Comparison of ENCODE assay signal across 22 cellular contexts in genomic region chr21:45086342-45086958, GRCh38. TPM values are rescaled to one million over a fixed set of nuclear protein-coding genes. Genes with fewer than 3 reads are reported as not detected.
DNase-seq lines count a peak whose midpoint lies in the region; ATAC-seq and FAIRE-seq lines count a peak whose summit lies in the region.
"Had no signal": no experiment of that assay in that cellular context is flagged by ENCODE, and none has a peak within 500 bp of the region (broad histone marks: within the 10 kb centered on the region; RNA-seq: fewer than 3 reads in every experiment).

No MANE protein-coding gene starts in this region.

- CTCF ChIA-PET in activated CD4-positive, alpha-beta memory T cell treated with anti-CD3 and anti-CD28 coated beads for 36 hours (lab: Charles Lee) = interaction anchor here (1.1 to 1.6 kb wide), 3 partner anchors 10 to 52 kb away, joined by 3 to 7 read pairs (median 5); no protein-coding TSS in a partner anchor

- FAIRE-seq in RCC 7860 (lab: Jason Lieb, UNC) = no peak
- FAIRE-seq: A204.1, TTC549 had no signal

- DNase-seq in T-helper 1 cell = no peak
- DNase-seq in CD4-positive, CD25-positive, alpha-beta regulatory T cell = no peak
- no peak for DNase-seq in activated CD4-positive, alpha-beta memory T cell treated with anti-CD3 and anti-CD28 coated beads for 36 hours
- DNase-seq in immature natural killer cell = no peak
- DNase-seq in RCC 7860 (ENCODE audit: low spot score) = no peak
- DNase-seq in NK-92 treated with Interleukin-12 subunit alpha and Interleukin-12 subunit beta, amount 100 ng/mL, for 24 hours (lab: John Stamatoyannopoulos, UW) = no peak
- no peak for DNase-seq in kidney glomerular epithelial cell (lab: John Stamatoyannopoulos, UW)
- DNase-seq: activated naive CD4-positive, alpha-beta T cell treated with Interleukin-2 at 50 U/mL for 16 hours; body of pancreas; colonic mucosa; foreskin melanocyte; left cardiac atrium; NCI-H146; NCI-H748 treated with DMSO at 0.1 percent for 48 hours; thyroid gland had no signal

- no peak for ATAC-seq in CD4-positive, CD25-positive, alpha-beta regulatory T cell (ENCODE audit: low read depth in 2 of 2)
- ATAC-seq: body of pancreas, left cardiac atrium had no signal

- H3K27me3 ChIP-seq in CD4-positive, CD25-positive, alpha-beta regulatory T cell (ENCODE audit: control insufficient read depth, insufficient read depth, low read length) = no peaks in the 10 kb centered on the region
- H3K27me3 ChIP-seq: body of pancreas, colonic mucosa, SJSA1, thyroid gland had no signal

- POLR2A ChIA-PET in activated CD4-positive, alpha-beta memory T cell treated with anti-CD3 and anti-CD28 coated beads for 36 hours (lab: Charles Lee) = interaction anchor here (0.9 kb wide), 1 partner anchor 146 kb away, joined by 3 read pairs; the partner anchor contains the start of gene SLX9

- no peaks in the 10 kb centered on the region for H3K27me3 Mint-ChIP-seq in T-helper 1 cell treated with Interleukin-12 subunit alpha and Interleukin-12 subunit beta and Interleukin-4 antibody, amounts not matched to agents 30 μg/mL and 1 μg/mL, for 36 hours (ENCODE audit: low read depth)
- H3K27me3 Mint-ChIP-seq in CD4-positive, CD25-positive, alpha-beta regulatory T cell = no peaks in the 10 kb centered on the region
- H3K27me3 Mint-ChIP-seq in activated CD4-positive, alpha-beta memory T cell treated with anti-CD3 and anti-CD28 coated beads for 36 hours = no peaks in the 10 kb centered on the region
- peaks cover 0 to 5% (median 4%) of the 10 kb centered on the region in 3 donors for H3K27me3 Mint-ChIP-seq in immature natural killer cell (ENCODE audit: low read depth in 3 of 3)

- peaks cover 63% of the 10 kb centered on the region for H3K4me1 Mint-ChIP-seq in T-helper 1 cell treated with Interleukin-12 subunit alpha and Interleukin-12 subunit beta and Interleukin-4 antibody, amounts not matched to agents 30 μg/mL and 1 μg/mL, for 36 hours (ENCODE audit: low read depth)
- peaks cover 40 to 90% (median 77%) of the 10 kb centered on the region in 4 donors for H3K4me1 Mint-ChIP-seq in CD4-positive, CD25-positive, alpha-beta regulatory T cell
- peaks cover 90% of the 10 kb centered on the region for H3K4me1 Mint-ChIP-seq in activated CD4-positive, alpha-beta memory T cell treated with anti-CD3 and anti-CD28 coated beads for 36 hours (ENCODE audit: low read depth)
- peaks cover 45 to 55% of the 10 kb centered on the region in 2 donors for H3K4me1 Mint-ChIP-seq in immature natural killer cell

- peak overlapping the region; percentile 39 for H3K27ac Mint-ChIP-seq in T-helper 1 cell treated with Interleukin-12 subunit alpha and Interleukin-12 subunit beta and Interleukin-4 antibody, amounts not matched to agents 30 μg/mL and 1 μg/mL, for 36 hours
- peak overlapping the region; percentile 67 to 96 (median 83) for H3K27ac Mint-ChIP-seq in CD4-positive, CD25-positive, alpha-beta regulatory T cell
- peak overlapping the region; percentile 64 for H3K27ac Mint-ChIP-seq in activated CD4-positive, alpha-beta memory T cell treated with anti-CD3 and anti-CD28 coated beads for 36 hours
- H3K27ac Mint-ChIP-seq in immature natural killer cell = no peak overlapping the region
- H3K27ac Mint-ChIP-seq: CD14-positive monocyte had no signal

- H3K27ac ChIP-seq in CD4-positive, CD25-positive, alpha-beta regulatory T cell (ENCODE audit: insufficient read depth, low read length, poor library complexity, severe bottlenecking) = peak overlapping the region; percentile 62
- H3K27ac ChIP-seq: body of pancreas, colonic mucosa, epithelial cell of prostate, PC-9, SJSA1, thyroid gland had no signal

- no peaks in the 10 kb centered on the region for H3K9me3 Mint-ChIP-seq in T-helper 1 cell treated with Interleukin-12 subunit alpha and Interleukin-12 subunit beta and Interleukin-4 antibody, amounts not matched to agents 30 μg/mL and 1 μg/mL, for 36 hours
- no peaks in the 10 kb centered on the region for H3K9me3 Mint-ChIP-seq in CD4-positive, CD25-positive, alpha-beta regulatory T cell
- H3K9me3 Mint-ChIP-seq in activated CD4-positive, alpha-beta memory T cell treated with anti-CD3 and anti-CD28 coated beads for 36 hours = no peaks in the 10 kb centered on the region
- no peaks in the 10 kb centered on the region for H3K9me3 Mint-ChIP-seq in immature natural killer cell

- H3K36me3 ChIP-seq in CD4-positive, CD25-positive, alpha-beta regulatory T cell (ENCODE audit: control insufficient read depth, insufficient read depth, low read length) = no peaks in the 10 kb centered on the region
- H3K36me3 ChIP-seq: colonic mucosa, thyroid gland had no signal

- intact Hi-C loops in activated CD4-positive, alpha-beta memory T cell treated with anti-CD3 and anti-CD28 coated beads for 36 hours (cut with micrococcal nuclease) = no loop called here

- no peak overlapping the region for H3K4me3 Mint-ChIP-seq in T-helper 1 cell treated with Interleukin-12 subunit alpha and Interleukin-12 subunit beta and Interleukin-4 antibody, amounts not matched to agents 30 μg/mL and 1 μg/mL, for 36 hours
- peak overlapping the region; percentile 16 to 75 (median 70) for H3K4me3 Mint-ChIP-seq in CD4-positive, CD25-positive, alpha-beta regulatory T cell
- no peak overlapping the region for H3K4me3 Mint-ChIP-seq in activated CD4-positive, alpha-beta memory T cell treated with anti-CD3 and anti-CD28 coated beads for 36 hours
- H3K4me3 Mint-ChIP-seq in immature natural killer cell = peak overlapping the region in 4 of 5 donors; percentile 47 to 71 (median 61)

- H3K9me3 ChIP-seq in CD4-positive, CD25-positive, alpha-beta regulatory T cell (ENCODE audit: control insufficient read depth in 2 of 2, low read length in 2 of 2) = no peaks in the 10 kb centered on the region
- H3K9me3 ChIP-seq: body of pancreas, colonic mucosa, SJSA1, thyroid gland had no signal

- peaks cover 14% of the 10 kb centered on the region for H3K36me3 Mint-ChIP-seq in T-helper 1 cell treated with Interleukin-12 subunit alpha and Interleukin-12 subunit beta and Interleukin-4 antibody, amounts not matched to agents 30 μg/mL and 1 μg/mL, for 36 hours (ENCODE audit: low read depth)
- H3K36me3 Mint-ChIP-seq in CD4-positive, CD25-positive, alpha-beta regulatory T cell = peaks cover 13% of the 10 kb centered on the region
- H3K36me3 Mint-ChIP-seq in activated CD4-positive, alpha-beta memory T cell treated with anti-CD3 and anti-CD28 coated beads for 36 hours = peaks cover 3% of the 10 kb centered on the region
- no peaks in the 10 kb centered on the region for H3K36me3 Mint-ChIP-seq in immature natural killer cell
- H3K36me3 Mint-ChIP-seq: CD14-positive monocyte had no signal

- H3K4me1 ChIP-seq in CD4-positive, CD25-positive, alpha-beta regulatory T cell (ENCODE audit: control insufficient read depth, insufficient read depth, low read length, poor library complexity, severe bottlenecking) = peaks cover 59% of the 10 kb centered on the region
- H3K4me1 ChIP-seq: body of pancreas, colonic mucosa, thyroid gland had no signal

- H3K4me3 ChIP-seq in CD4-positive, CD25-positive, alpha-beta regulatory T cell (ENCODE audit: low read depth, low read length) = peak overlapping the region; percentile 70
- H3K4me3 ChIP-seq: body of pancreas, colonic mucosa, PC-9, SJSA1, thyroid gland had no signal

RNA-seq across cellular contexts. Expression of gene ADARB1, which starts 12.1 kb away (rescaled TPM):
- 52.9 TPM for total RNA-seq in CD4-positive, CD25-positive, alpha-beta regulatory T cell
- 1 to 10 TPM; 2.8 to 7.2 (median 4.7) TPM for polyA plus RNA-seq in CD4-positive, CD25-positive, alpha-beta regulatory T cell
- 10 to 100 TPM; 37.6 to 40.6 TPM for total RNA-seq in activated CD4-positive, alpha-beta memory T cell treated with anti-CD3 and anti-CD28 coated beads for 36 hours
- polyA plus RNA-seq in immature natural killer cell = 1 to 10 TPM; 3.0 to 4.5 (median 3.4) TPM

Comparison
In these comparisons a context has a peak if more than half of its experiments do, and no peak if none do; other contexts are left out.
1. H3K27ac Mint-ChIP-seq: peak in T-helper 1 cell treated with Interleukin-12 subunit alpha and Interleukin-12 subunit beta and Interleukin-4 antibody, amounts not matched to agents 30 μg/mL and 1 μg/mL, for 36 hours (single experiment), CD4-positive, CD25-positive, alpha-beta regulatory T cell (3 of 3) and activated CD4-positive, alpha-beta memory T cell treated with anti-CD3 and anti-CD28 coated beads for 36 hours (single experiment); none in immature natural killer cell (0 of 6).
2. H3K4me3 Mint-ChIP-seq: peak in CD4-positive, CD25-positive, alpha-beta regulatory T cell (4 of 4) and immature natural killer cell (4 of 5); none in T-helper 1 cell treated with Interleukin-12 subunit alpha and Interleukin-12 subunit beta and Interleukin-4 antibody, amounts not matched to agents 30 μg/mL and 1 μg/mL, for 36 hours (single experiment) and activated CD4-positive, alpha-beta memory T cell treated with anti-CD3 and anti-CD28 coated beads for 36 hours (single experiment).